In the genomic region with DNA sequence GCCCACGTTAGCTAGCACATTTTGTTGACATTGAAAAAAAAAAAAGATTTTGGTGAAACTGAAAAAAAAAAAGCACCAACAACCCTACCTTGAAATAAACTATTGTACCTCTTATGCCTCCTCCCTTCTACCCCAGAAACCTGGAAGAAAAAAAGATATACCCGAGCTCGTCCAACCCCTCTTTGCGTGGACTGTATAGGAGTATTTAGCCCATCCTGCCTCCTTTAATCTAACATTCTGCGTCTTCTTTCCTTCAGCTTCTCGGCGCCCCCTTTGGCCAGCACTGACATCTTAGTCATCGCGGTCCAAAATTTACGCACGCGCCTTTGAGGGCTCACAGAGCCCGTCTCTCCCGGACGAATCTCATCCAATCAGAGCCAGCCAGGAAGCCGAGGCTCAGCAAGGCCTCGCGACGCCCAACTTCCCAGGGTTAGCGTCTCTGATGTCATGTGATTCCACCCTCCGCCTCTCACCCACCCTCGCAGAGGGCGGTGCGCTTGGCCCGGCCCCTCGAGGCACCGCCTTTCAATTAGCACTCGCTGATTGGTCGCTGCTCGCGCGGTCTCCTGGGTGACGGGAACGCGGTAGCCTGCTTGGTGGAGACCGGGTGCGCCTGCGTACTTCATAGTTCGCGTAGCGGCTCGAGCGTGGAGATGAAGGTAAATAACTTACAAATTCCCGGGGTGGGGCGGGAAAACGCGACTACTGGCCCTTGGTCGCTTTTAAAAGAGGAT, we compare ENCODE assay signal across 8 cellular contexts. TPM values are rescaled to one million over a fixed set of nuclear protein-coding genes. Genes with fewer than 3 reads are reported as not detected.
DNase-seq lines count a peak whose midpoint lies in the region; ATAC-seq and TF ChIP-seq lines count a peak whose summit lies in the region.

A gene (plus strand): TSS at position 625 of the 734 bp plus-strand sequence. CDS start 29 bp downstream, at position 654.

- peaks cover 15% of the 10 kb centered on the region for H3K4me1 ChIP-seq in PC-9 (replicated peaks; ENCODE audit: insufficient read depth)
- peaks cover 5% of the 10 kb centered on the region for H3K4me1 ChIP-seq in muscle layer of colon (ENCODE audit: insufficient read depth, low read length)

- H3K27ac Mint-ChIP-seq in activated T-cell treated with anti-CD3 and anti-CD28 coated beads, Interleukin-2, amount 50 U/mL, for 24 hours, result no peak within 1 kb of the TSS

- peak; percentile 62; the same call in 1 of the 2 replicates for TF ChIP-seq CTCF in PC-9 (conservative IDR thresholded peaks at IDR 0.05)

- POLR2A ChIA-PET in PC-9 (lab: Charles Lee; ENCODE audit: unreplicated experiment), result interaction anchor here (0.5 to 0.6 kb wide), 3 partner anchors 268 to 1491 kb away, joined by 3 to 7 read pairs (median 4); no protein-coding TSS in a partner anchor

- H3K4me3 ChIP-seq in PC-9 (peak within 1 kb of the TSS; percentile 74), muscle layer of colon (ENCODE audit: low read depth in 1 of 2, low read length in 2 of 2) (peak within 1 kb of the TSS; percentile 78 to 96)

- in situ Hi-C loops in KBM-7 (cut with MboI; ENCODE audit: low pct_unique_long_range_greater_than_20kb, low sequenced_read_pairs), result no loop called here

- no peaks in the 10 kb centered on the region for H4K20me1 ChIP-seq in PC-9 (ENCODE audit: insufficient read depth)

- H3K9me2 ChIP-seq in PC-9 (ENCODE audit: insufficient read depth), result no peaks in the 10 kb centered on the region

- peak within 1 kb of the TSS; percentile 91 for H2AFZ ChIP-seq in PC-9

- no TSS peak for BruUV-seq in PC-9 (replicated peaks; lab: Mats Ljungman, UMichigan)

- H3K36me3 ChIP-seq in PC-9 (ENCODE audit: low read depth) (no peaks in the 10 kb centered on the region), muscle layer of colon (ENCODE audit: insufficient read depth, low read length) (no peaks in the 10 kb centered on the region)

- H3K4me1 Mint-ChIP-seq in activated T-cell treated with anti-CD3 and anti-CD28 coated beads, Interleukin-2, amount 50 U/mL, for 24 hours (ENCODE audit: low read depth), result peaks cover 7% of the 10 kb centered on the region

- no peaks in the 10 kb centered on the region for H3K9me3 Mint-ChIP-seq in activated T-cell treated with anti-CD3 and anti-CD28 coated beads, Interleukin-2, amount 50 U/mL, for 24 hours

- CTCF ChIA-PET in PC-9 (lab: Charles Lee), result interaction anchor here (0.5 to 0.7 kb wide), 6 partner anchors 37 to 1020 kb away, joined by 3 to 6 read pairs (median 4); no protein-coding TSS in a partner anchor

- peaks cover 4% of the 10 kb centered on the region; the same call in 1 of the 2 replicates for H3F3A ChIP-seq in PC-9 (ENCODE audit: insufficient read depth, low read depth)

- H3K4me3 Mint-ChIP-seq in activated T-cell treated with anti-CD3 and anti-CD28 coated beads, Interleukin-2, amount 50 U/mL, for 24 hours, result no peak within 1 kb of the TSS

- H3K27ac ChIP-seq in PC-9 (peak within 1 kb of the TSS; percentile 36; the same call in 1 of the 2 replicates), muscle layer of colon (ENCODE audit: low read depth, low read length) (peak within 1 kb of the TSS; percentile 76)

- H3K79me2 ChIP-seq in PC-9 (ENCODE audit: low read depth), result peaks cover 7% of the 10 kb centered on the region; the same call in 1 of the 2 replicates

- peak within 1 kb of the TSS; percentile 95 for H3K4me2 ChIP-seq in PC-9

- DNase-seq in DMS53 treated with DMSO at 0.1 percent for 48 hours (lab: John Stamatoyannopoulos, UW; ENCODE audit: unreplicated experiment), result peak; percentile 99
- peak; percentile 100 for DNase-seq in KBM-7
- DNase-seq in PC-9, result peak; percentile 97 to 99
- peak; percentile 98 for DNase-seq in activated T-cell treated with anti-CD3 and anti-CD28 coated beads, Interleukin-2, amount 50 U/mL, for 24 hours
- peak; percentile 95 for DNase-seq in stimulated activated CD8-positive, alpha-beta memory T cell treated with anti-CD3 and anti-CD28 coated beads, Interleukin-7, amount 100 ng/mL, for 24 hours (ENCODE audit: low read depth)

- H3K27me3 ChIP-seq in PC-9 (ENCODE audit: insufficient read depth, low read depth) (no peaks in the 10 kb centered on the region), muscle layer of colon (ENCODE audit: control insufficient read depth in 1 of 2, insufficient read depth in 2 of 2, low read length in 2 of 2) (no peaks in the 10 kb centered on the region)

- intact Hi-C loops in PC-9 (cut with micrococcal nuclease; ENCODE audit: unreplicated experiment), result loop anchor here (2.0 kb wide), 1 partner anchor 429 kb away; no protein-coding TSS in a partner anchor

- peak within 1 kb of the TSS; percentile 72 for H3K9ac ChIP-seq in muscle layer of colon (ENCODE audit: low read length)

- H3K27me3 Mint-ChIP-seq in activated T-cell treated with anti-CD3 and anti-CD28 coated beads, Interleukin-2, amount 50 U/mL, for 24 hours, result peaks cover 4% of the 10 kb centered on the region

- H3K9me3 ChIP-seq in PC-9 (ENCODE audit: insufficient read depth, low read depth) (no peaks in the 10 kb centered on the region), muscle layer of colon (ENCODE audit: low read length) (no peaks in the 10 kb centered on the region)

- peaks cover 7% of the 10 kb centered on the region for H3K36me3 Mint-ChIP-seq in activated T-cell treated with anti-CD3 and anti-CD28 coated beads, Interleukin-2, amount 50 U/mL, for 24 hours (ENCODE audit: low read depth)

- peak; percentile 99 for ATAC-seq in GM21619 (IDR thresholded peaks at IDR 0.05; ENCODE audit: unreplicated experiment)
- peak; percentile 100 for ATAC-seq in esophagus mucosa

RNA-seq across cellular contexts. Expression of the gene that starts here (rescaled TPM):
- total RNA-seq in PC-9 (2021), result 26.1 and 33.2 TPM in 2 replicates
- total RNA-seq in esophagus mucosa, result 9.3 TPM

Comparison
In these comparisons a context has a peak if more than half of its experiments do, and no peak if none do; other contexts are left out.
1. Peak in every context shown above with its lines: DNase-seq, ATAC-seq, H3K4me3 ChIP-seq and H3K27ac ChIP-seq.